12 cellular contexts compared by ENCODE assay signal in the genomic region with DNA sequence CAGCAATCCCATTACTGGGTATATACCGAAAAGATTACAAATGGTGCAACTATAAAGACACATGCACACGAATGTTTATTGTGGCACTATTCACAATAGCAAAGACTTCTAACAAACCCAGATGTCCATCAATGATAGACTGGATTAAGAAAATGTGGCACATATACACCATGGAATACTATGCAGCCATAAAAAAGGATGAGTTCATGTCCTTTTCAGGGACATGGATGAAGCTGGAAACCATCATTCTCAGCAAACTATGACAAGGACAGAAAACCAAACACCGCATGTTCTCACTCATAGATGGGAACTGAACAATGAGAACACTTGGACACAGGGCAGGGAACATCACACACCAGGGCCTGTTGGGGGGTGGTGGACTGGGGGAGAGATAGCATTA. TPM values are rescaled to one million over a fixed set of nuclear protein-coding genes. Genes with fewer than 3 reads are reported as not detected.
"Had no signal": no experiment of that assay in that cellular context is flagged by ENCODE, and none has a peak within 500 bp of the region (broad histone marks: within the 10 kb centered on the region; RNA-seq: fewer than 3 reads in every experiment).

No MANE protein-coding gene starts in this region.

RNA-seq across cellular contexts. Expression of gene ALOX5, which starts 6.4 kb away (rescaled TPM):
- total RNA-seq: neural crest cell, osteocyte had no signal
- polyA plus RNA-seq: smooth muscle cell had no signal

RNA-seq across cellular contexts. Expression of gene OR13A1, which starts 52.2 kb away (rescaled TPM):
- total RNA-seq: natural killer cell treated with Interleukin-12 subunit alpha and Interleukin-12 subunit beta and Interleukin-15 and Interleukin-18, amount 100 ng/mL, for 72 hours; omental fat pad; osteocyte; posterior vena cava; prostate gland; pulmonary artery endothelial cell; right atrium auricular region; sciatic nerve; smooth muscle cell; suprapubic skin; upper lobe of right lung had no signal
- polyA plus RNA-seq: smooth muscle cell had no signal
